21 cellular contexts compared by ENCODE assay signal in genomic region chr1:203828002-203828401, GRCh38. TPM values are rescaled to one million over a fixed set of nuclear protein-coding genes. Genes with fewer than 3 reads are reported as not detected.
DNase-seq lines count a peak whose midpoint lies in the region; ATAC-seq and TF ChIP-seq lines count a peak whose summit lies in the region.
"Had no signal": no experiment of that assay in that cellular context is flagged by ENCODE, and none has a peak within 500 bp of the region (broad histone marks: within the 10 kb centered on the region; RNA-seq: fewer than 3 reads in every experiment).

No MANE protein-coding gene starts in this region.

- peaks cover 47% of the 10 kb centered on the region for H3K36me3 Mint-ChIP-seq in activated CD8-positive, alpha-beta T cell treated with anti-CD3 and anti-CD28 coated beads for 36 hours (ENCODE audit: low read depth)
- H3K36me3 Mint-ChIP-seq in activated CD8-positive, alpha-beta T cell treated with anti-CD3 and anti-CD28 coated beads, Interleukin-2, amount 10 ng/mL, durations not matched to agents 7 days and 5 days (ENCODE audit: low read depth) = peaks cover 54% of the 10 kb centered on the region

- H3K9ac ChIP-seq in OCI-LY3 (ENCODE audit: low read length) = no peak overlapping the region
- H3K9ac ChIP-seq: KMS-11 had no signal

- peaks cover 55% of the 10 kb centered on the region for H3K79me2 ChIP-seq in OCI-LY3 (ENCODE audit: low read length)

- no peaks in the 10 kb centered on the region for H3K9me3 ChIP-seq in OCI-LY3 (ENCODE audit: insufficient read depth, low read length)

- H3K4me1 Mint-ChIP-seq in activated CD8-positive, alpha-beta T cell treated with anti-CD3 and anti-CD28 coated beads for 36 hours (ENCODE audit: low read depth) = peaks cover 14% of the 10 kb centered on the region
- H3K4me1 Mint-ChIP-seq in activated CD8-positive, alpha-beta T cell treated with anti-CD3 and anti-CD28 coated beads, Interleukin-2, amount 10 ng/mL, durations not matched to agents 7 days and 5 days (ENCODE audit: low read depth) = peaks cover 2% of the 10 kb centered on the region

- peaks cover 67% of the 10 kb centered on the region for H3K4me1 ChIP-seq in OCI-LY3 (ENCODE audit: low read length)

- H3K27ac Mint-ChIP-seq in activated CD8-positive, alpha-beta T cell treated with anti-CD3 and anti-CD28 coated beads for 36 hours = peak overlapping the region; percentile 30
- H3K27ac Mint-ChIP-seq in activated CD8-positive, alpha-beta T cell treated with anti-CD3 and anti-CD28 coated beads, Interleukin-2, amount 10 ng/mL, durations not matched to agents 7 days and 5 days = no peak overlapping the region

- no peaks in the 10 kb centered on the region for H3K27me3 ChIP-seq in OCI-LY3 (ENCODE audit: low read depth, low read length)

- H3K27me3 Mint-ChIP-seq in activated CD8-positive, alpha-beta T cell treated with anti-CD3 and anti-CD28 coated beads for 36 hours = no peaks in the 10 kb centered on the region
- H3K27me3 Mint-ChIP-seq in activated CD8-positive, alpha-beta T cell treated with anti-CD3 and anti-CD28 coated beads, Interleukin-2, amount 10 ng/mL, durations not matched to agents 7 days and 5 days (ENCODE audit: low read depth) = no peaks in the 10 kb centered on the region
- H3K27me3 Mint-ChIP-seq: CD4-positive, CD25-positive, alpha-beta regulatory T cell; IgD-negative memory B cell had no signal

- no peak for ATAC-seq in activated CD8-positive, alpha-beta T cell treated with anti-CD3 and anti-CD28 coated beads for 36 hours
- no peak for ATAC-seq in activated CD8-positive, alpha-beta T cell treated with anti-CD3 and anti-CD28 coated beads, Interleukin-2, amount 10 ng/mL, durations not matched to agents 7 days and 5 days
- ATAC-seq in HG03520 (IDR thresholded peaks at IDR 0.05; ENCODE audit: unreplicated experiment) = no peak

- peak overlapping the region; percentile 66; the same call in 1 of the 2 replicates for H3K4me2 ChIP-seq in OCI-LY3 (ENCODE audit: low read length)
- H3K4me2 ChIP-seq: KMS-11 had no signal

- H3K9me3 Mint-ChIP-seq in activated CD8-positive, alpha-beta T cell treated with anti-CD3 and anti-CD28 coated beads for 36 hours = no peaks in the 10 kb centered on the region
- H3K9me3 Mint-ChIP-seq in activated CD8-positive, alpha-beta T cell treated with anti-CD3 and anti-CD28 coated beads, Interleukin-2, amount 10 ng/mL, durations not matched to agents 7 days and 5 days (ENCODE audit: insufficient read depth) = no peaks in the 10 kb centered on the region
- H3K9me3 Mint-ChIP-seq: IgD-negative memory B cell had no signal

- H3K27ac ChIP-seq in OCI-LY3 (ENCODE audit: low read length) = peak overlapping the region; percentile 92
- H3K27ac ChIP-seq: 22Rv1, KMS-11 had no signal

- no peak overlapping the region for H3K4me3 ChIP-seq in OCI-LY3 (ENCODE audit: low read length)
- H3K4me3 ChIP-seq in choroid plexus epithelial cell (ENCODE audit: low read depth, low read length) = no peak overlapping the region
- H3K4me3 ChIP-seq: GM23248 had no signal

- intact Hi-C loops in activated CD8-positive, alpha-beta T cell treated with anti-CD3 and anti-CD28 coated beads for 36 hours (cut with micrococcal nuclease) = no loop called here

- no peak overlapping the region for H2AFZ ChIP-seq in OCI-LY3 (ENCODE audit: low read depth, low read length)
- H2AFZ ChIP-seq: GM23248 had no signal

- TF ChIP-seq CTCF in activated CD8-positive, alpha-beta T cell treated with anti-CD3 and anti-CD28 coated beads for 36 hours (IDR thresholded peaks at IDR 0.05) = no peak
- TF ChIP-seq CTCF in OCI-LY3 (IDR thresholded peaks at IDR 0.05; ENCODE audit: low read depth, low read length) = no peak
- no peak for TF ChIP-seq CTCF in choroid plexus epithelial cell (conservative IDR thresholded peaks at IDR 0.05; ENCODE audit: low read depth, low read length)

- peaks cover 62% of the 10 kb centered on the region for H3K36me3 ChIP-seq in OCI-LY3 (replicated peaks; ENCODE audit: low read depth, low read length)

- peaks cover 5% of the 10 kb centered on the region; the same call in 1 of the 2 replicates for H4K20me1 ChIP-seq in OCI-LY3 (ENCODE audit: insufficient read depth, low read length)

- no peak overlapping the region for H3K4me3 Mint-ChIP-seq in activated CD8-positive, alpha-beta T cell treated with anti-CD3 and anti-CD28 coated beads for 36 hours
- H3K4me3 Mint-ChIP-seq in activated CD8-positive, alpha-beta T cell treated with anti-CD3 and anti-CD28 coated beads, Interleukin-2, amount 10 ng/mL, durations not matched to agents 7 days and 5 days = no peak overlapping the region
- H3K4me3 Mint-ChIP-seq: CD4-positive, CD25-positive, alpha-beta regulatory T cell; IgD-negative memory B cell had no signal

- POLR2A ChIA-PET in activated CD8-positive, alpha-beta T cell treated with anti-CD3 and anti-CD28 coated beads for 36 hours (lab: Charles Lee) = interaction anchor here (1.0 to 1.2 kb wide), 2 partner anchors 9 to 31 kb away, joined by 4 to 5 read pairs; no protein-coding TSS in a partner anchor
- POLR2A ChIA-PET in activated CD8-positive, alpha-beta T cell treated with anti-CD3 and anti-CD28 coated beads, Interleukin-2, amount 10 ng/mL, durations not matched to agents 7 days and 5 days (lab: Charles Lee) = interaction anchor here (1.4 kb wide), 1 partner anchor 63 kb away, joined by 4 read pairs; the partner anchor contains the start of gene LAX1

- CTCF ChIA-PET in activated CD8-positive, alpha-beta T cell treated with anti-CD3 and anti-CD28 coated beads for 36 hours (lab: Charles Lee) = no interaction called here
- CTCF ChIA-PET in activated CD8-positive, alpha-beta T cell treated with anti-CD3 and anti-CD28 coated beads, Interleukin-2, amount 10 ng/mL, durations not matched to agents 7 days and 5 days (lab: Charles Lee) = interaction anchor here (1.1 kb wide), 1 partner anchor 571 kb away, joined by 3 read pairs; no protein-coding TSS in a partner anchor

- DNase-seq in activated CD8-positive, alpha-beta T cell treated with anti-CD3 and anti-CD28 coated beads for 36 hours = no peak
- DNase-seq in activated CD8-positive, alpha-beta T cell treated with anti-CD3 and anti-CD28 coated beads, Interleukin-2, amount 10 ng/mL, durations not matched to agents 7 days and 5 days = no peak
- DNase-seq in choroid plexus epithelial cell (ENCODE audit: low read depth) (peak; percentile 64), iris pigment epithelial cell (ENCODE audit: low read depth) (peak; percentile 73), DMS153 treated with DMSO at 0.1 percent for 48 hours (lab: John Stamatoyannopoulos, UW; ENCODE audit: unreplicated experiment) (no peak), ecto neural progenitor cell (ENCODE audit: low spot score) (no peak)
- DNase-seq: CD4-positive, CD25-positive, alpha-beta regulatory T cell; DMS153; GM23248; H7; MM.1S; NCI-H2029; NCI-H446 treated with DMSO at 0.1 percent for 48 hours; NCI-H526; Right ventricle myocardium superior; RPMI8226 had no signal

RNA-seq across cellular contexts. Expression of gene ZBED6, which starts 32.6 kb away (rescaled TPM):
- 10 to 100 TPM; 17.3 to 17.7 TPM for total RNA-seq in activated CD8-positive, alpha-beta T cell treated with anti-CD3 and anti-CD28 coated beads for 36 hours
- total RNA-seq in activated CD8-positive, alpha-beta T cell treated with anti-CD3 and anti-CD28 coated beads, Interleukin-2, amount 10 ng/mL, durations not matched to agents 7 days and 5 days = 10 to 100 TPM; 16.3 to 18.4 TPM

RNA-seq across cellular contexts. Expression of gene ZC3H11A, which starts 32.6 kb away (rescaled TPM):
- total RNA-seq in activated CD8-positive, alpha-beta T cell treated with anti-CD3 and anti-CD28 coated beads for 36 hours = 10 to 100 TPM; 77.9 to 83.1 TPM
- total RNA-seq in activated CD8-positive, alpha-beta T cell treated with anti-CD3 and anti-CD28 coated beads, Interleukin-2, amount 10 ng/mL, durations not matched to agents 7 days and 5 days = 10 to 100 TPM; 79.0 to 84.0 TPM

RNA-seq across cellular contexts. Expression of gene SNRPE, which starts 33.4 kb away (rescaled TPM):
- total RNA-seq in activated CD8-positive, alpha-beta T cell treated with anti-CD3 and anti-CD28 coated beads for 36 hours = 100 to 1,000 TPM; 344 to 373 TPM
- total RNA-seq in activated CD8-positive, alpha-beta T cell treated with anti-CD3 and anti-CD28 coated beads, Interleukin-2, amount 10 ng/mL, durations not matched to agents 7 days and 5 days = 100 to 1,000 TPM; 187 to 201 TPM

Comparison
In these comparisons a context has a peak if more than half of its experiments do, and no peak if none do; other contexts are left out.
1. DNase-seq: peak in choroid plexus epithelial cell (single experiment) and iris pigment epithelial cell (single experiment); none in activated CD8-positive, alpha-beta T cell treated with anti-CD3 and anti-CD28 coated beads for 36 hours (single experiment), activated CD8-positive, alpha-beta T cell treated with anti-CD3 and anti-CD28 coated beads, Interleukin-2, amount 10 ng/mL, durations not matched to agents 7 days and 5 days (single experiment), DMS153 treated with DMSO at 0.1 percent for 48 hours (single experiment) and ecto neural progenitor cell (single experiment).